Comparison of ENCODE assay signal across 29 cellular contexts in genomic region chr7:155987681-155988080, GRCh38.
DNase-seq lines count a peak whose midpoint lies in the region; ATAC-seq and TF ChIP-seq lines count a peak whose summit lies in the region.
"Had no signal": no experiment of that assay in that cellular context is flagged by ENCODE, and none has a peak within 500 bp of the region (broad histone marks: within the 10 kb centered on the region; RNA-seq: fewer than 3 reads in every experiment).

No MANE protein-coding gene starts in this region.

- peaks cover 2% of the 10 kb centered on the region for H3K9me3 Mint-ChIP-seq in activated CD8-positive, alpha-beta memory T cell treated with anti-CD3 and anti-CD28 coated beads, Interleukin-2, amount 10 ng/mL, durations not matched to agents 7 days and 5 days (ENCODE audit: low read depth)
- peaks cover 17 to 27% of the 10 kb centered on the region in 2 experiments for H3K9me3 Mint-ChIP-seq in H9

- no peaks in the 10 kb centered on the region for H3K36me3 Mint-ChIP-seq in activated CD8-positive, alpha-beta memory T cell treated with anti-CD3 and anti-CD28 coated beads, Interleukin-2, amount 10 ng/mL, durations not matched to agents 7 days and 5 days
- H3K36me3 Mint-ChIP-seq in H9 (ENCODE audit: insufficient read depth in 1 of 3, low read depth in 3 of 3), result no peaks in the 10 kb centered on the region; a peak in 1 of 7 replicates
- H3K36me3 Mint-ChIP-seq: CD4-positive, alpha-beta memory T cell had no signal

- H3K4me1 Mint-ChIP-seq in activated CD8-positive, alpha-beta memory T cell treated with anti-CD3 and anti-CD28 coated beads, Interleukin-2, amount 10 ng/mL, durations not matched to agents 7 days and 5 days, result no peaks in the 10 kb centered on the region
- H3K4me1 Mint-ChIP-seq in H9, result no peaks in the 10 kb centered on the region
- H3K4me1 Mint-ChIP-seq: CD4-positive, alpha-beta memory T cell had no signal

- no peak overlapping the region for H2BK20ac ChIP-seq in H9 (ENCODE audit: low read depth, low read length, poor library complexity, severe bottlenecking)

- H2BK120ac ChIP-seq in H9 (ENCODE audit: low read depth, low read length, poor library complexity, severe bottlenecking), result no peak overlapping the region

- intact Hi-C loops in sigmoid colon (cut with DNase I), result no loop called here

- no peaks in the 10 kb centered on the region for H3K36me3 ChIP-seq in sigmoid colon

- no peaks in the 10 kb centered on the region for H4K20me1 ChIP-seq in H9 (ENCODE audit: control insufficient read depth, insufficient read depth, insufficient read length)

- no peak overlapping the region for H2BK12ac ChIP-seq in H9 (ENCODE audit: insufficient read length, low read depth, low read length)

- H3K27ac ChIP-seq in H9 (ENCODE audit: insufficient read length, low read depth, low read length) (no peak overlapping the region), sigmoid colon (no peak overlapping the region), RWPE1 (no peak overlapping the region)
- H3K27ac ChIP-seq: SK-N-MC had no signal

- H2AK5ac ChIP-seq in H9 (ENCODE audit: insufficient read length, low read length), result no peak overlapping the region

- H3K79me2 ChIP-seq in H9 (ENCODE audit: insufficient read depth, low read length), result no peaks in the 10 kb centered on the region

- TF ChIP-seq POLR2A in sigmoid colon (IDR thresholded peaks at IDR 0.05), result no peak

- no peak overlapping the region for H2BK5ac ChIP-seq in H9 (ENCODE audit: insufficient read length, low read length)

- POLR2A ChIA-PET in RWPE1 (lab: Yijun Ruan, JAX; ENCODE audit: low non-redundant PET), result no interaction called here

- no peaks in the 10 kb centered on the region for H3K23me2 ChIP-seq in H9 (ENCODE audit: insufficient read length, low read depth, low read length, poor library complexity, severe bottlenecking)

- no peak overlapping the region for H3K4me2 ChIP-seq in H9 (ENCODE audit: insufficient read depth, insufficient read length, low read length)

- H3K9ac ChIP-seq in H9 (ENCODE audit: extremely low read depth, insufficient read length, low read length), result no peak overlapping the region

- CTCF ChIA-PET in activated CD8-positive, alpha-beta memory T cell treated with anti-CD3 and anti-CD28 coated beads, Interleukin-2, amount 10 ng/mL, durations not matched to agents 7 days and 5 days (lab: Charles Lee), result no interaction called here
- CTCF ChIA-PET in RWPE1 (lab: Yijun Ruan, JAX), result no interaction called here

- no peaks in the 10 kb centered on the region for H3K79me1 ChIP-seq in H9 (ENCODE audit: insufficient read depth, low read depth, low read length, poor library complexity, severe bottlenecking)

- no peak overlapping the region for H3K18ac ChIP-seq in H9 (ENCODE audit: insufficient read length, low read depth, low read length)

- no peak overlapping the region for H4K8ac ChIP-seq in H9 (replicated peaks; ENCODE audit: insufficient read length, low read depth, low read length)

- H3K56ac ChIP-seq in H9 (ENCODE audit: insufficient read length, low read depth, low read length), result no peak overlapping the region

- ATAC-seq in activated CD8-positive, alpha-beta memory T cell treated with anti-CD3 and anti-CD28 coated beads, Interleukin-2, amount 10 ng/mL, durations not matched to agents 7 days and 5 days, result no peak
- ATAC-seq: HepG2, K562 had no signal

- H3K27me3 Mint-ChIP-seq in activated CD8-positive, alpha-beta memory T cell treated with anti-CD3 and anti-CD28 coated beads, Interleukin-2, amount 10 ng/mL, durations not matched to agents 7 days and 5 days, result no peaks in the 10 kb centered on the region
- H3K27me3 Mint-ChIP-seq in H9 (ENCODE audit: low read depth), result peaks cover 10% of the 10 kb centered on the region

- no peak overlapping the region for H3K4ac ChIP-seq in H9 (ENCODE audit: low read depth, low read length)

- H3K4me1 ChIP-seq in H9 (ENCODE audit: insufficient read depth, low read length) (no peaks in the 10 kb centered on the region), sigmoid colon (no peaks in the 10 kb centered on the region)
- H3K4me1 ChIP-seq: Caco-2 had no signal

- no peak overlapping the region for H3K23ac ChIP-seq in H9 (ENCODE audit: insufficient read length, low read depth, low read length)

- no peak overlapping the region for H2AFZ ChIP-seq in H9 (ENCODE audit: low read length)

- WGBS in H9 (ENCODE audit: extremely low coverage, insufficient read length, low lambda C conversion rate), result no CpG with 5 or more reads among the region's 4 CpGs
- WGBS in sigmoid colon, 2 donors, result 88% methylated on average over 4 of the region's 4 CpGs

- no peak overlapping the region for H3K4me3 ChIP-seq in sigmoid colon
- H3K4me3 ChIP-seq: K562, SK-N-MC had no signal

- no peaks in the 10 kb centered on the region for H3K27me3 ChIP-seq in H9 (ENCODE audit: insufficient read depth, low read length)
- H3K27me3 ChIP-seq in sigmoid colon, result no peaks in the 10 kb centered on the region

- H3K9me3 ChIP-seq in H9 (ENCODE audit: control insufficient read depth, low read depth, low read length) (no peaks in the 10 kb centered on the region), sigmoid colon (no peaks in the 10 kb centered on the region)
- H3K9me3 ChIP-seq: Caco-2 had no signal

- H3K14ac ChIP-seq in H9 (ENCODE audit: insufficient read depth, low read length), result no peak overlapping the region

- no peak overlapping the region for H3K27ac Mint-ChIP-seq in activated CD8-positive, alpha-beta memory T cell treated with anti-CD3 and anti-CD28 coated beads, Interleukin-2, amount 10 ng/mL, durations not matched to agents 7 days and 5 days
- no peak overlapping the region for H3K27ac Mint-ChIP-seq in H9
- H3K27ac Mint-ChIP-seq: CD4-positive, alpha-beta memory T cell had no signal

- no peak for TF ChIP-seq CTCF in H9 (conservative IDR thresholded peaks at IDR 0.05)
- TF ChIP-seq CTCF in sigmoid colon (IDR thresholded peaks at IDR 0.05), result no peak
- no peak for TF ChIP-seq CTCF in RWPE1 (conservative IDR thresholded peaks at IDR 0.05; ENCODE audit: low read depth)

- H4K5ac ChIP-seq in H9 (ENCODE audit: insufficient read length, low read depth, low read length), result no peak overlapping the region

- DNase-seq in activated CD8-positive, alpha-beta memory T cell treated with anti-CD3 and anti-CD28 coated beads, Interleukin-2, amount 10 ng/mL, durations not matched to agents 7 days and 5 days, result peak; percentile 25
- no peak for DNase-seq in activated CD8-positive, alpha-beta memory T cell treated with anti-CD3 and anti-CD28 coated beads for 24 hours
- DNase-seq in H9 (peak; percentile 4), left kidney (ENCODE audit: low read depth, low spot score) (peak; percentile 41), sigmoid colon (peak; percentile 46), EL (no peak), DMS114 treated with DMSO at 0.1 percent for 48 hours (lab: John Stamatoyannopoulos, UW; ENCODE audit: unreplicated experiment) (no peak), RWPE1 (ENCODE audit: low spot score) (no peak)
- DNase-seq: 8988T; ACHN; C1 segment of cervical spinal cord; CD4-positive, alpha-beta memory T cell; DMS153; DND-41; Kasumi-1; NCI-H1092 treated with DMSO at 0.1 percent for 48 hours; NCI-H1436; NCI-H187; NCI-H2081 treated with DMSO at 0.1 percent for 48 hours; NCI-H2171; NCI-H226; NCI-H510A; NCI-H69; RPMI8226; SIG-M5 had no signal

- no peak overlapping the region for H4K91ac ChIP-seq in H9 (ENCODE audit: insufficient read length, low read depth, low read length)

- no peak for TF ChIP-seq EP300 in sigmoid colon (IDR thresholded peaks at IDR 0.05)

- no peak overlapping the region for H3T11ph ChIP-seq in H9 (ENCODE audit: low read length)

- no peak overlapping the region for H2BK15ac ChIP-seq in H9 (ENCODE audit: low read depth, low read length)

- no peak overlapping the region for H3K4me3 Mint-ChIP-seq in activated CD8-positive, alpha-beta memory T cell treated with anti-CD3 and anti-CD28 coated beads, Interleukin-2, amount 10 ng/mL, durations not matched to agents 7 days and 5 days
- no peak overlapping the region for H3K4me3 Mint-ChIP-seq in H9
- H3K4me3 Mint-ChIP-seq: CD4-positive, alpha-beta memory T cell had no signal

Comparison
In these comparisons a context has a peak if more than half of its experiments do, and no peak if none do; other contexts are left out.
1. DNase-seq: peak in activated CD8-positive, alpha-beta memory T cell treated with anti-CD3 and anti-CD28 coated beads, Interleukin-2, amount 10 ng/mL, durations not matched to agents 7 days and 5 days (single experiment), H9 (single experiment), left kidney (single experiment) and sigmoid colon (single experiment); none in activated CD8-positive, alpha-beta memory T cell treated with anti-CD3 and anti-CD28 coated beads for 24 hours (single experiment), EL (single experiment), DMS114 treated with DMSO at 0.1 percent for 48 hours (single experiment) and RWPE1 (single experiment).